ENCODE assay signal across 8 cellular contexts in the genomic region with DNA sequence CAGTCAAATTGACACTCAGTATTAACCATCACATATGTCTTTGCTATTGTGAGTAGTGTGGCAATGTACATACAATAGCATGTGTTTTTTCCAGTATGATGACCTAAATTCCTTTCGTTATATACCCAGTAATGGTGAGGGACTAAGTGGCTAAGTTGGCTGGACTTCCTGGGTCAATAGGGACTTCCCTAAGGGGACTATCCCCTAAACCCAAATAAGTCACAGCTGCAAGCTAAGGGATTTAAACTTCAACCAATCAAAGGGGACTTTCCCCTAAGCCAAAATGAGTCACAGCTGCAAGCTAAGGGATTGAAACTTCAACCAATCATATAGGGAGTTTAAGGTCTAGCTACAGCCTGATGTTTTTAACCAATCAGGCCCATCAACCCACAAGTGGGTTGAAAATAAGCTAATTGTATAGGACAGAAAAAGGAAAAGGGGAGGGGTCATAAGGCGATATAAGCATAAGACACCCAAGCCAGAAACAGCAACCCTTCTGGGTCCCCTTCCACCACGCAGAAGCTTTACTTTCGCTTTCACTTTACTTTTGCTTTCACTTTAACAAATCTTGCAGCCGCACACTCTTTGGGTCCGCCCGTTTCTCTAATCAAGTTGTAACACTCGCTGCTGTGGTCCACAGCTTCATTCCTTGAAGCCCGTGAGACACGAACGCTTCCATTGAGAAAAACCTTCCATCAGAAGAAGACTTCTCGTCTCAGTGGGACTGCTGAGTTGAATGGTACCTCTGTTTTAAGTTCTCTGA.
A peak's percentile ranks its signal among the peaks of the same experiment; 100 is the strongest.
DNase-seq lines count a peak whose midpoint lies in the region; ATAC-seq and TF ChIP-seq lines count a peak whose summit lies in the region.

No MANE protein-coding gene starts in this region.

- H3K79me2 ChIP-seq in hepatocyte: no peaks in the 10 kb centered on the region

- H3K4me1 Mint-ChIP-seq in Caco-2 (ENCODE audit: low read depth, unreplicated experiment): no peaks in the 10 kb centered on the region

- no peaks in the 10 kb centered on the region for H3K27me3 ChIP-seq in Caco-2 (replicated peaks; ENCODE audit: control insufficient read depth, insufficient read depth, low read length)
- H3K27me3 ChIP-seq in hepatocyte: no peaks in the 10 kb centered on the region

- intact Hi-C loops in Caco-2 (cut with micrococcal nuclease; ENCODE audit: unreplicated experiment): no loop called here

- H3K4me3 ChIP-seq in Caco-2 (ENCODE audit: low read depth, low read length) (peak overlapping the region; percentile 30), hepatocyte (no peak overlapping the region)

- 94% methylated on average over 12 of the region's 12 CpGs for WGBS in hepatocyte (ENCODE audit: low lambda C conversion rate, missing lambda C conversion rate)

- H3K9me3 ChIP-seq in Caco-2 (no peaks in the 10 kb centered on the region), hepatocyte (ENCODE audit: low read depth) (no peaks in the 10 kb centered on the region)

- TF ChIP-seq CTCF in Caco-2 (IDR thresholded peaks at IDR 0.05; ENCODE audit: insufficient read depth in 1 of 2, low read depth in 1 of 2, low read length in 1 of 2, severe bottlenecking in 1 of 2, unreplicated experiment in 1 of 2) (no peak), hepatocyte (IDR thresholded peaks at IDR 0.05; ENCODE audit: poor library complexity) (no peak)

- H2AFZ ChIP-seq in hepatocyte: peak overlapping the region; percentile 15

- peak in 1 of 2 experiments; percentile 7 for DNase-seq in Caco-2
- peak; percentile 18 for DNase-seq in SHP77 treated with DMSO at 0.1 percent for 48 hours (lab: John Stamatoyannopoulos, UW)
- DNase-seq in activated naive CD4-positive, alpha-beta T cell (lab: John Stamatoyannopoulos, UW): peak in 3 of 4 experiments; percentile 1 to 19 (median 15)
- DNase-seq in hepatocyte (ENCODE audit: low spot score): no peak
- peak; percentile 5 to 28 (median 17) for DNase-seq in stimulated activated CD4-positive, alpha-beta T cell treated with anti-CD3 and anti-CD28 coated beads, TNF-alpha, amount 100 ng/mL, for 48 hours (ENCODE audit: low read depth in 3 of 3)
- no peak for DNase-seq in iPS-NIHi7 (ENCODE audit: extremely low spot score)

- peak overlapping the region; percentile 72 for H3K4me3 Mint-ChIP-seq in Caco-2 (ENCODE audit: unreplicated experiment)

- H3K36me3 ChIP-seq in Caco-2 (ENCODE audit: control insufficient read depth, insufficient read depth, low read length): no peaks in the 10 kb centered on the region
- no peaks in the 10 kb centered on the region for H3K36me3 ChIP-seq in hepatocyte (replicated peaks; ENCODE audit: insufficient read depth, low read depth)

- no peak overlapping the region for H3K27ac Mint-ChIP-seq in Caco-2 (ENCODE audit: unreplicated experiment)

- H3K4me1 ChIP-seq in Caco-2 (no peaks in the 10 kb centered on the region), hepatocyte (ENCODE audit: insufficient read depth) (no peaks in the 10 kb centered on the region)

- H3K9me3 Mint-ChIP-seq in Caco-2 (ENCODE audit: unreplicated experiment): peaks cover 11% of the 10 kb centered on the region

- no peak overlapping the region for H3K27ac ChIP-seq in hepatocyte

- BruUV-seq in Caco-2 (replicated peaks; lab: Mats Ljungman, UMichigan): no TSS peak

- no peaks in the 10 kb centered on the region for H3K9me2 ChIP-seq in hepatocyte (replicated peaks; ENCODE audit: insufficient read depth)

- CTCF ChIA-PET in Caco-2 (lab: Charles Lee): interaction anchor here (0.7 kb wide), 1 partner anchor 68 kb away, joined by 4 read pairs; no protein-coding TSS in a partner anchor

- no peaks in the 10 kb centered on the region for H4K20me1 ChIP-seq in hepatocyte (ENCODE audit: insufficient read depth, poor library complexity, severe bottlenecking)

- ATAC-seq in GM19452 (IDR thresholded peaks at IDR 0.05; ENCODE audit: unreplicated experiment) (peak; percentile 83), HG03521 (IDR thresholded peaks at IDR 0.05; ENCODE audit: unreplicated experiment) (peak; percentile 88)

- peak overlapping the region; percentile 42 for H3K4me2 ChIP-seq in hepatocyte

- POLR2A ChIA-PET in Caco-2 (lab: Charles Lee): no interaction called here

- H3K36me3 Mint-ChIP-seq in Caco-2 (ENCODE audit: insufficient read depth, unreplicated experiment): peaks cover 6% of the 10 kb centered on the region

- no peaks in the 10 kb centered on the region for H3K27me3 Mint-ChIP-seq in Caco-2 (ENCODE audit: insufficient read depth, unreplicated experiment)

Comparison
In these comparisons a context has a peak if more than half of its experiments do, and no peak if none do; other contexts are left out.
1. DNase-seq: peak in SHP77 treated with DMSO at 0.1 percent for 48 hours (single experiment), activated naive CD4-positive, alpha-beta T cell (3 of 4) and stimulated activated CD4-positive, alpha-beta T cell treated with anti-CD3 and anti-CD28 coated beads, TNF-alpha, amount 100 ng/mL, for 48 hours (3 of 3); none in hepatocyte (single experiment) and iPS-NIHi7 (single experiment).